18 cellular contexts compared by ENCODE assay signal in the genomic region with DNA sequence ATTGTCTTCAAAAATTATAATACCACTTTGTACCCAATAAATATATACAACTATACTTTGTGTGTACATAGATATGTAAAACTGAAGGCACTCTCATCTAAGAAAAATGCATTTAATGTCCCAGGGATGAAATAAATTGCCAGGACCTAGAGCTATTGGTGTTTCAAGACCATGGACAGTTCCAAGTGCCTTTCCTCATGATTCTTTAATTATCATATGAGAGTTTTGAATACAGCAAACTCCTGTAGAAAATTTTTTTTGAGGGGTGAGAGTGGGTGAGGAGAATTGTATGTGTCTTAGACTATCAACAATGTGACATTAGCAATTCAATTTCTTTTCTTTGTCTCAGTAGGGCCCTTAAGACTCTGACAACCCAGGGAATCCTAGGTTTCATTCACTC. TPM values are rescaled to one million over a fixed set of nuclear protein-coding genes. Genes with fewer than 3 reads are reported as not detected.
"Had no signal": no experiment of that assay in that cellular context is flagged by ENCODE, and none has a peak within 500 bp of the region (broad histone marks: within the 10 kb centered on the region; RNA-seq: fewer than 3 reads in every experiment).

No MANE protein-coding gene starts in this region.

RNA-seq across cellular contexts. Expression of a gene that starts 17.6 kb away (rescaled TPM):
- total RNA-seq: activated CD4-positive, alpha-beta memory T cell treated with anti-CD3 and anti-CD28 coated beads, Interleukin-2, amount 10 ng/mL, durations not matched to agents 7 days and 5 days; activated CD4-positive, alpha-beta T cell treated with anti-CD3 and anti-CD28 coated beads, Interleukin-2, amount 10 ng/mL, durations not matched to agents 7 days and 5 days; activated CD8-positive, alpha-beta T cell treated with anti-CD3 and anti-CD28 coated beads, Interleukin-2, amount 10 ng/mL, durations not matched to agents 7 days and 5 days; activated naive CD4-positive, alpha-beta T cell treated with anti-CD3 and anti-CD28 coated beads for 36 hours; activated naive CD4-positive, alpha-beta T cell treated with anti-CD3 and anti-CD28 coated beads, Interleukin-2, amount 50 U/mL, for 72 hours; activated naive CD8-positive, alpha-beta T cell treated with anti-CD3 and anti-CD28 coated beads for 36 hours; aorta; body of pancreas; breast epithelium; cardiac septum; cerebellum; T-helper 1 cell treated with Interleukin-12 subunit alpha and Interleukin-12 subunit beta and Interleukin-4 antibody, amounts not matched to agents 30 ng/mL and 1 ng/mL, for 36 hours; T-helper 17 cell; T-helper 2 cell treated with Interferon-gamma antibody and Interleukin-4, amounts not matched to agents 100 ng/mL and 5 ng/mL, for 36 hours; WTC11 had no signal
- polyA plus RNA-seq: aorta had no signal

RNA-seq across cellular contexts. Expression of a gene that starts 59.6 kb away (rescaled TPM):
- total RNA-seq: activated CD4-positive, alpha-beta memory T cell treated with anti-CD3 and anti-CD28 coated beads, Interleukin-2, amount 10 ng/mL, durations not matched to agents 7 days and 5 days; activated CD4-positive, alpha-beta T cell treated with anti-CD3 and anti-CD28 coated beads for 36 hours; activated CD4-positive, alpha-beta T cell treated with anti-CD3 and anti-CD28 coated beads, Interleukin-2, amount 10 ng/mL, durations not matched to agents 7 days and 5 days; activated CD8-positive, alpha-beta memory T cell treated with anti-CD3 and anti-CD28 coated beads, Interleukin-2, amount 10 ng/mL, durations not matched to agents 7 days and 5 days; activated CD8-positive, alpha-beta T cell treated with anti-CD3 and anti-CD28 coated beads, Interleukin-2, amount 10 ng/mL, durations not matched to agents 7 days and 5 days; activated naive CD4-positive, alpha-beta T cell treated with anti-CD3 and anti-CD28 coated beads for 36 hours; activated naive CD4-positive, alpha-beta T cell treated with anti-CD3 and anti-CD28 coated beads, Interleukin-2, amount 50 U/mL, for 72 hours; activated naive CD8-positive, alpha-beta T cell treated with anti-CD3 and anti-CD28 coated beads for 36 hours; astrocyte; T-helper 1 cell treated with Interleukin-12 subunit alpha and Interleukin-12 subunit beta and Interleukin-4 antibody, amounts not matched to agents 30 ng/mL and 1 ng/mL, for 36 hours; T-helper 17 cell; T-helper 2 cell treated with Interferon-gamma antibody and Interleukin-4, amounts not matched to agents 100 ng/mL and 5 ng/mL, for 36 hours had no signal
